In the genomic region with DNA sequence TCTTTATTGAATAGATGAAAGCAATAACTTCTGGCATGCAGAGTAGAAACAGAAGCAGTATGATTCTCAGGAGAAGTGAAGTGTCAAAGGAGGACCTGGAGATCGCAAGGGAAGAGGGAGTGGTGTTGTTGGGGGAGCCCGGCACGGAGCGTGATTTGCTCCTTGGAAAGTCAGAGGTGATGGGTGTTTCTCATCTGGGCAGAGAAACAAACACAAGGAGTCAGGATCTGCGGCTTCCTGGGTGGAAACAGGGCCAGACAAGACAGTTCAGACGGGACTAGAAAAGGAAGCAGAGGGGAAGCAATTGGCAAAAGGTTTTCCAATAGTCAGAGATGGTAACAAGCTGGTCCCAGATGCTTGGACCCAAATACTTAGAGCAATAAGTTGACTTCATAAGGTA, we compare ENCODE assay signal across 23 cellular contexts. TPM values are rescaled to one million over a fixed set of nuclear protein-coding genes. Genes with fewer than 3 reads are reported as not detected.
DNase-seq lines count a peak whose midpoint lies in the region; ATAC-seq and TF ChIP-seq lines count a peak whose summit lies in the region.
"Had no signal": no experiment of that assay in that cellular context is flagged by ENCODE, and none has a peak within 500 bp of the region (broad histone marks: within the 10 kb centered on the region; RNA-seq: fewer than 3 reads in every experiment).

No MANE protein-coding gene starts in this region.

- H3K9me3 Mint-ChIP-seq in activated CD4-positive, alpha-beta memory T cell treated with anti-CD3 and anti-CD28 coated beads, Interleukin-2, amount 10 ng/mL, durations not matched to agents 7 days and 5 days = no peaks in the 10 kb centered on the region
- H3K9me3 Mint-ChIP-seq in activated CD4-positive, alpha-beta memory T cell treated with anti-CD3 and anti-CD28 coated beads for 36 hours = no peaks in the 10 kb centered on the region
- H3K9me3 Mint-ChIP-seq in osteocyte (ENCODE audit: unreplicated experiment) = no peaks in the 10 kb centered on the region
- no peaks in the 10 kb centered on the region for H3K9me3 Mint-ChIP-seq in CD8-positive, alpha-beta T cell
- H3K9me3 Mint-ChIP-seq: CD4-positive, alpha-beta T cell; IgD-negative memory B cell had no signal

- H3K27me3 ChIP-seq in RWPE2 (ENCODE audit: insufficient read depth, poor library complexity, severe bottlenecking) (no peaks in the 10 kb centered on the region), fibroblast of lung (ENCODE audit: control insufficient read depth, insufficient read depth, low read length) (no peaks in the 10 kb centered on the region)
- H3K27me3 ChIP-seq in CD8-positive, alpha-beta T cell (ENCODE audit: insufficient read depth, low read length) = no peaks in the 10 kb centered on the region
- H3K27me3 ChIP-seq: colonic mucosa, gastrocnemius medialis, left lung, right lobe of liver, transverse colon had no signal

- intact Hi-C loops in activated CD4-positive, alpha-beta memory T cell treated with anti-CD3 and anti-CD28 coated beads for 36 hours (cut with micrococcal nuclease) = loop anchor here (5.0 kb wide), 5 partner anchors 113 to 1072 kb away; partner anchors contain the start of genes ATG3, ATP6V1A, NAA50 and SLC35A5
- intact Hi-C loops in CD8-positive, alpha-beta T cell (cut with DNase I, micrococcal nuclease) = no loop called here

- DNase-seq in activated CD4-positive, alpha-beta memory T cell treated with anti-CD3 and anti-CD28 coated beads, Interleukin-2, amount 10 ng/mL, durations not matched to agents 7 days and 5 days = no peak
- no peak for DNase-seq in activated CD4-positive, alpha-beta memory T cell treated with anti-CD3 and anti-CD28 coated beads for 36 hours
- DNase-seq in RWPE2 (ENCODE audit: low spot score) (no peak), fibroblast of lung (ENCODE audit: low read depth in 2 of 2) (no peak), osteocyte (ENCODE audit: extremely low spot score, unreplicated experiment) (no peak)
- no peak for DNase-seq in CD8-positive, alpha-beta T cell
- no peak for DNase-seq in effector CD4-positive, alpha-beta T cell
- DNase-seq: CD4-positive, alpha-beta T cell; colonic mucosa; DND-41; gastrocnemius medialis; left lung; MM.1S; mucosa of descending colon; NCI-H187 treated with DMSO at 0.1 percent for 48 hours; NCI-H446; NK-92 treated with Interleukin-12 subunit alpha and Interleukin-12 subunit beta, amount 100 ng/mL, for 24 hours; right lobe of liver; stimulated activated naive CD8-positive, alpha-beta T cell treated with anti-CD3 and anti-CD28 coated beads, Interleukin-15, Interleukin-2, amounts not matched to agents 100 U/mL and 50 U/mL, for 24 hours; transverse colon had no signal

- no peaks in the 10 kb centered on the region for H3K9me3 ChIP-seq in RWPE2 (ENCODE audit: severe bottlenecking)
- H3K9me3 ChIP-seq in fibroblast of lung (ENCODE audit: control insufficient read depth, insufficient read depth, low read depth, low read length) = no peaks in the 10 kb centered on the region
- H3K9me3 ChIP-seq in CD8-positive, alpha-beta T cell (ENCODE audit: low read length) = no peaks in the 10 kb centered on the region
- H3K9me3 ChIP-seq: colonic mucosa, gastrocnemius medialis, left lung, mucosa of descending colon, right lobe of liver, transverse colon had no signal

- peaks cover 82% of the 10 kb centered on the region for H3K4me1 Mint-ChIP-seq in activated CD4-positive, alpha-beta memory T cell treated with anti-CD3 and anti-CD28 coated beads, Interleukin-2, amount 10 ng/mL, durations not matched to agents 7 days and 5 days
- H3K4me1 Mint-ChIP-seq in activated CD4-positive, alpha-beta memory T cell treated with anti-CD3 and anti-CD28 coated beads for 36 hours (ENCODE audit: low read depth) = peaks cover 62% of the 10 kb centered on the region
- peaks cover 74% of the 10 kb centered on the region for H3K4me1 Mint-ChIP-seq in osteocyte (ENCODE audit: unreplicated experiment)
- peaks cover 52% of the 10 kb centered on the region for H3K4me1 Mint-ChIP-seq in CD8-positive, alpha-beta T cell (ENCODE audit: low read depth)

- H2AFZ ChIP-seq in fibroblast of lung (ENCODE audit: low read length) = peak overlapping the region; percentile 48

- H3K27me3 Mint-ChIP-seq in activated CD4-positive, alpha-beta memory T cell treated with anti-CD3 and anti-CD28 coated beads, Interleukin-2, amount 10 ng/mL, durations not matched to agents 7 days and 5 days = no peaks in the 10 kb centered on the region
- peaks cover 14% of the 10 kb centered on the region for H3K27me3 Mint-ChIP-seq in activated CD4-positive, alpha-beta memory T cell treated with anti-CD3 and anti-CD28 coated beads for 36 hours
- H3K27me3 Mint-ChIP-seq in osteocyte (ENCODE audit: unreplicated experiment) = no peaks in the 10 kb centered on the region
- H3K27me3 Mint-ChIP-seq in CD8-positive, alpha-beta T cell (ENCODE audit: low read depth) = peaks cover 3% of the 10 kb centered on the region
- H3K27me3 Mint-ChIP-seq: CD4-positive, alpha-beta T cell; IgD-negative memory B cell had no signal

- H3K4me3 Mint-ChIP-seq in activated CD4-positive, alpha-beta memory T cell treated with anti-CD3 and anti-CD28 coated beads, Interleukin-2, amount 10 ng/mL, durations not matched to agents 7 days and 5 days = no peak overlapping the region
- H3K4me3 Mint-ChIP-seq in activated CD4-positive, alpha-beta memory T cell treated with anti-CD3 and anti-CD28 coated beads for 36 hours = no peak overlapping the region
- no peak overlapping the region for H3K4me3 Mint-ChIP-seq in osteocyte (ENCODE audit: unreplicated experiment)
- no peak overlapping the region for H3K4me3 Mint-ChIP-seq in CD8-positive, alpha-beta T cell
- H3K4me3 Mint-ChIP-seq: CD4-positive, alpha-beta T cell; IgD-negative memory B cell had no signal

- no peaks in the 10 kb centered on the region for H3K79me2 ChIP-seq in fibroblast of lung (ENCODE audit: control insufficient read depth, insufficient read depth, low read length)

- no peaks in the 10 kb centered on the region for H3K36me3 ChIP-seq in RWPE2 (ENCODE audit: low read depth)
- no peaks in the 10 kb centered on the region for H3K36me3 ChIP-seq in fibroblast of lung (ENCODE audit: control insufficient read depth, insufficient read depth, low read length)
- H3K36me3 ChIP-seq in CD8-positive, alpha-beta T cell (ENCODE audit: insufficient read depth, low read length) = no peaks in the 10 kb centered on the region
- H3K36me3 ChIP-seq: colonic mucosa, gastrocnemius medialis, left lung, right lobe of liver, transverse colon had no signal

- H3K36me3 Mint-ChIP-seq in activated CD4-positive, alpha-beta memory T cell treated with anti-CD3 and anti-CD28 coated beads, Interleukin-2, amount 10 ng/mL, durations not matched to agents 7 days and 5 days (ENCODE audit: low read depth) = peaks cover 17% of the 10 kb centered on the region
- no peaks in the 10 kb centered on the region for H3K36me3 Mint-ChIP-seq in activated CD4-positive, alpha-beta memory T cell treated with anti-CD3 and anti-CD28 coated beads for 36 hours
- H3K36me3 Mint-ChIP-seq in osteocyte (ENCODE audit: unreplicated experiment) = no peaks in the 10 kb centered on the region
- no peaks in the 10 kb centered on the region for H3K36me3 Mint-ChIP-seq in CD8-positive, alpha-beta T cell
- H3K36me3 Mint-ChIP-seq: IgD-negative memory B cell had no signal

- TF ChIP-seq CTCF in RWPE2 (IDR thresholded peaks at IDR 0.05; ENCODE audit: poor library complexity, severe bottlenecking) (no peak), fibroblast of lung (conservative IDR thresholded peaks at IDR 0.05 in 1 of 2, IDR thresholded peaks at IDR 0.05 in 1 of 2; ENCODE audit: low read depth in 1 of 2, low read length in 2 of 2) (no peak), osteocyte (IDR thresholded peaks at IDR 0.05) (no peak)
- no peak for TF ChIP-seq CTCF in CD8-positive, alpha-beta T cell (IDR thresholded peaks at IDR 0.05)

- CTCF ChIA-PET in activated CD4-positive, alpha-beta memory T cell treated with anti-CD3 and anti-CD28 coated beads, Interleukin-2, amount 10 ng/mL, durations not matched to agents 7 days and 5 days (lab: Charles Lee) = no interaction called here
- CTCF ChIA-PET in activated CD4-positive, alpha-beta memory T cell treated with anti-CD3 and anti-CD28 coated beads for 36 hours (lab: Charles Lee) = no interaction called here
- CTCF ChIA-PET in CD8-positive, alpha-beta T cell (lab: Charles Lee) = no interaction called here

- POLR2A ChIA-PET in activated CD4-positive, alpha-beta memory T cell treated with anti-CD3 and anti-CD28 coated beads, Interleukin-2, amount 10 ng/mL, durations not matched to agents 7 days and 5 days (lab: Charles Lee) = no interaction called here
- POLR2A ChIA-PET in activated CD4-positive, alpha-beta memory T cell treated with anti-CD3 and anti-CD28 coated beads for 36 hours (lab: Charles Lee) = no interaction called here
- POLR2A ChIA-PET in CD8-positive, alpha-beta T cell (lab: Charles Lee) = no interaction called here

- peak overlapping the region; percentile 32 for H3K27ac Mint-ChIP-seq in activated CD4-positive, alpha-beta memory T cell treated with anti-CD3 and anti-CD28 coated beads, Interleukin-2, amount 10 ng/mL, durations not matched to agents 7 days and 5 days
- H3K27ac Mint-ChIP-seq in activated CD4-positive, alpha-beta memory T cell treated with anti-CD3 and anti-CD28 coated beads for 36 hours = no peak overlapping the region
- peak overlapping the region; percentile 97 for H3K27ac Mint-ChIP-seq in osteocyte (ENCODE audit: unreplicated experiment)
- H3K27ac Mint-ChIP-seq in CD8-positive, alpha-beta T cell = no peak overlapping the region
- H3K27ac Mint-ChIP-seq: CD4-positive, alpha-beta T cell; IgD-negative memory B cell had no signal

- no peak overlapping the region for H3K4me2 ChIP-seq in fibroblast of lung (ENCODE audit: extremely low read depth, insufficient read depth, low read length)

- no peaks in the 10 kb centered on the region for H4K20me1 ChIP-seq in fibroblast of lung (ENCODE audit: control insufficient read depth, extremely low read depth, insufficient read depth, low read length)

- H3K9ac ChIP-seq in fibroblast of lung (ENCODE audit: insufficient read depth, low read length) = no peak overlapping the region

- H3K4me1 ChIP-seq in RWPE2 (ENCODE audit: insufficient read depth, poor library complexity, severe bottlenecking) = peaks cover 41% of the 10 kb centered on the region
- peaks cover 22% of the 10 kb centered on the region for H3K4me1 ChIP-seq in fibroblast of lung (ENCODE audit: control insufficient read depth, extremely low read depth, insufficient read depth, low read length)
- peaks cover 24% of the 10 kb centered on the region for H3K4me1 ChIP-seq in CD8-positive, alpha-beta T cell (ENCODE audit: insufficient read depth, low read length)
- H3K4me1 ChIP-seq: colonic mucosa, gastrocnemius medialis, right lobe of liver had no signal

- ATAC-seq in RWPE2 (ENCODE audit: low read depth) (no peak), HG03571 (IDR thresholded peaks at IDR 0.05; ENCODE audit: unreplicated experiment) (no peak)
- ATAC-seq in CD8-positive, alpha-beta T cell = no peak
- ATAC-seq: gastrocnemius medialis; left lung; mucosa of descending colon; right lobe of liver; stimulated activated naive CD8-positive, alpha-beta T cell treated with anti-CD3 and anti-CD28 coated beads, Interleukin-15, Interleukin-2, amounts not matched to agents 100 U/mL and 50 U/mL, for 24 hours had no signal

- H3K4me3 ChIP-seq in RWPE2 (ENCODE audit: severe bottlenecking) (no peak overlapping the region), fibroblast of lung (replicated peaks in 1 of 4; ENCODE audit: control extremely low read depth in 1 of 4, insufficient read depth in 1 of 4, low read depth in 3 of 4, low read length in 4 of 4) (no peak overlapping the region)
- H3K4me3 ChIP-seq in CD8-positive, alpha-beta T cell (ENCODE audit: low read depth, low read length) = no peak overlapping the region
- H3K4me3 ChIP-seq: colonic mucosa, gastrocnemius medialis, left lung, mucosa of descending colon, right lobe of liver, transverse colon had no signal

- peak overlapping the region; percentile 71 for H3K27ac ChIP-seq in RWPE2 (ENCODE audit: poor library complexity, severe bottlenecking)
- H3K27ac ChIP-seq in fibroblast of lung (ENCODE audit: insufficient read depth, low read length) = peak overlapping the region; percentile 26
- no peak overlapping the region for H3K27ac ChIP-seq in CD8-positive, alpha-beta T cell (ENCODE audit: low read depth, low read length)
- H3K27ac ChIP-seq: colonic mucosa, gastrocnemius medialis, left lung, right lobe of liver, transverse colon, VCaP had no signal

RNA-seq across cellular contexts. Expression of gene CCDC80, which starts 34.4 kb away (rescaled TPM):
- under 1 TPM; 0.25 to 0.40 TPM for total RNA-seq in activated CD4-positive, alpha-beta memory T cell treated with anti-CD3 and anti-CD28 coated beads, Interleukin-2, amount 10 ng/mL, durations not matched to agents 7 days and 5 days
- total RNA-seq in activated CD4-positive, alpha-beta memory T cell treated with anti-CD3 and anti-CD28 coated beads for 36 hours = not detected
- total RNA-seq in fibroblast of lung = 153 and 366 TPM in 2 replicates
- 131 and 526 TPM in 2 replicates for polyA plus RNA-seq in fibroblast of lung
- polyA plus RNA-seq in fibroblast of lung (2012) = 362 and 1,849 TPM in 2 replicates
- 162 and 660 TPM in 2 replicates for polyA minus RNA-seq in fibroblast of lung (ENCODE audit: low replicate concordance)
- total RNA-seq in osteocyte = 1,760 and 1,947 TPM in 2 replicates
- total RNA-seq in CD8-positive, alpha-beta T cell = not detected
- total RNA-seq: CD4-positive, alpha-beta T cell had no signal

Comparison
In these comparisons a context has a peak if more than half of its experiments do, and no peak if none do; other contexts are left out.
1. H3K27ac Mint-ChIP-seq: peak in activated CD4-positive, alpha-beta memory T cell treated with anti-CD3 and anti-CD28 coated beads, Interleukin-2, amount 10 ng/mL, durations not matched to agents 7 days and 5 days (single experiment) and osteocyte (single experiment); none in activated CD4-positive, alpha-beta memory T cell treated with anti-CD3 and anti-CD28 coated beads for 36 hours (single experiment) and CD8-positive, alpha-beta T cell (single experiment).
2. RNA of gene CCDC80, which starts 34.4 kb away (total RNA-seq): 1,760 to 1,947 TPM in osteocyte and 153 to 366 TPM in fibroblast of lung; 0.25 to 0.40 TPM in activated CD4-positive, alpha-beta memory T cell treated with anti-CD3 and anti-CD28 coated beads, Interleukin-2, amount 10 ng/mL, durations not matched to agents 7 days and 5 days, not detected in activated CD4-positive, alpha-beta memory T cell treated with anti-CD3 and anti-CD28 coated beads for 36 hours and not detected in CD8-positive, alpha-beta T cell; every median in the first group is over 100 times any median in the second.